Comparison of ENCODE assay signal across 1 cellular context in the genomic region with DNA sequence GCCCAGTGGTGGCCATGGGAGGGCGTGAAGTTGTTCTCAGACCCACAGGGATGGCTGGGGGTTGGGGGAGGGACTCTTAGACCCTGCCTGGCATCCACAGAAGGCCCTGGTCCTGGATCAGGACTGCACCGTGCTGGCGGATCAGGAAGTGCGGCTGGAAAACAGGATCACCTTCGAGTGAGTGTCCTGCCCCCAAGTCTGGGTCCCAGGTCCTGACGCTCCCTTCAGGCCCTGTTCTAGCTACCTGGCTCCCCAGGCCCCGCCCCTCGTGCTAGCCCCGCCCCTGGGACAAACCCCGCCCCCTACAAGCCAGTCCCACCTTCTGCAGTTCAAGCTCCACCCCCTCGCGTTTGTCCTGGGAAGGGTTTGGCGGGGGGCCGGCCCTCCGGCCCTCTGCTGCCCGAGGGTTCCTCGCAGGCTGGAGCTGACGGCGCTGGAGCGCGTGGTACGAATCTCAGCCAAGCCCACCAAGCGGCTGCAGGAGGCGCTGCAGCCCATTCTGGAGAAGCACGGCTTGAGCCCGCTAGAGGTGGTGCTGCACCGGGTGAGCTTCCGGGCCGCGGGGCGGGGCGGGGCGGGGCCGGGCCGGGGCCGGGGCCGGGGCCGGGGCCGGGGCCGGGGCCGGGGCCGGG.
A peak's percentile ranks its signal among the peaks of the same experiment; 100 is the strongest.
TF ChIP-seq lines count a peak whose summit lies in the region.

No MANE protein-coding gene starts in this region.

TF ChIP-seq in K562, 482 proteins besides CTCF, POLR2A, EP300 and RAD21 (continued from another document and continues in another):
- TF ChIP-seq, protein P1, sequence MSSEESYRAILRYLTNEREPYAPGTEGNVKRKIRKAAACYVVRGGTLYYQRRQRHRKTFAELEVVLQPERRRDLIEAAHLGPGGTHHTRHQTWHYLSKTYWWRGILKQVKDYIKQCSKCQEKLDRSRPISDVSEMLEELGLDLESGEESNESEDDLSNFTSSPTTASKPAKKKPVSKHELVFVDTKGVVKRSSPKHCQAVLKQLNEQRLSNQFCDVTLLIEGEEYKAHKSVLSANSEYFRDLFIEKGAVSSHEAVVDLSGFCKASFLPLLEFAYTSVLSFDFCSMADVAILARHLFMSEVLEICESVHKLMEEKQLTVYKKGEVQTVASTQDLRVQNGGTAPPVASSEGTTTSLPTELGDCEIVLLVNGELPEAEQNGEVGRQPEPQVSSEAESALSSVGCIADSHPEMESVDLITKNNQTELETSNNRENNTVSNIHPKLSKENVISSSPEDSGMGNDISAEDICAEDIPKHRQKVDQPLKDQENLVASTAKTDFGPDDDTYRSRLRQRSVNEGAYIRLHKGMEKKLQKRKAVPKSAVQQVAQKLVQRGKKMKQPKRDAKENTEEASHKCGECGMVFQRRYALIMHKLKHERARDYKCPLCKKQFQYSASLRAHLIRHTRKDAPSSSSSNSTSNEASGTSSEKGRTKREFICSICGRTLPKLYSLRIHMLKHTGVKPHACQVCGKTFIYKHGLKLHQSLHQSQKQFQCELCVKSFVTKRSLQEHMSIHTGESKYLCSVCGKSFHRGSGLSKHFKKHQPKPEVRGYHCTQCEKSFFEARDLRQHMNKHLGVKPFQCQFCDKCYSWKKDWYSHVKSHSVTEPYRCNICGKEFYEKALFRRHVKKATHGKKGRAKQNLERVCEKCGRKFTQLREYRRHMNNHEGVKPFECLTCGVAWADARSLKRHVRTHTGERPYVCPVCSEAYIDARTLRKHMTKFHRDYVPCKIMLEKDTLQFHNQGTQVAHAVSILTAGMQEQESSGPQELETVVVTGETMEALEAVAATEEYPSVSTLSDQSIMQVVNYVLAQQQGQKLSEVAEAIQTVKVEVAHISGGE (CRISPR knock-in tag; IDR thresholded peaks at IDR 0.05), result peak in 1 of 3 experiments; percentile 89; a peak in 2 of 6 replicates
- TF ChIP-seq, protein P2, sequence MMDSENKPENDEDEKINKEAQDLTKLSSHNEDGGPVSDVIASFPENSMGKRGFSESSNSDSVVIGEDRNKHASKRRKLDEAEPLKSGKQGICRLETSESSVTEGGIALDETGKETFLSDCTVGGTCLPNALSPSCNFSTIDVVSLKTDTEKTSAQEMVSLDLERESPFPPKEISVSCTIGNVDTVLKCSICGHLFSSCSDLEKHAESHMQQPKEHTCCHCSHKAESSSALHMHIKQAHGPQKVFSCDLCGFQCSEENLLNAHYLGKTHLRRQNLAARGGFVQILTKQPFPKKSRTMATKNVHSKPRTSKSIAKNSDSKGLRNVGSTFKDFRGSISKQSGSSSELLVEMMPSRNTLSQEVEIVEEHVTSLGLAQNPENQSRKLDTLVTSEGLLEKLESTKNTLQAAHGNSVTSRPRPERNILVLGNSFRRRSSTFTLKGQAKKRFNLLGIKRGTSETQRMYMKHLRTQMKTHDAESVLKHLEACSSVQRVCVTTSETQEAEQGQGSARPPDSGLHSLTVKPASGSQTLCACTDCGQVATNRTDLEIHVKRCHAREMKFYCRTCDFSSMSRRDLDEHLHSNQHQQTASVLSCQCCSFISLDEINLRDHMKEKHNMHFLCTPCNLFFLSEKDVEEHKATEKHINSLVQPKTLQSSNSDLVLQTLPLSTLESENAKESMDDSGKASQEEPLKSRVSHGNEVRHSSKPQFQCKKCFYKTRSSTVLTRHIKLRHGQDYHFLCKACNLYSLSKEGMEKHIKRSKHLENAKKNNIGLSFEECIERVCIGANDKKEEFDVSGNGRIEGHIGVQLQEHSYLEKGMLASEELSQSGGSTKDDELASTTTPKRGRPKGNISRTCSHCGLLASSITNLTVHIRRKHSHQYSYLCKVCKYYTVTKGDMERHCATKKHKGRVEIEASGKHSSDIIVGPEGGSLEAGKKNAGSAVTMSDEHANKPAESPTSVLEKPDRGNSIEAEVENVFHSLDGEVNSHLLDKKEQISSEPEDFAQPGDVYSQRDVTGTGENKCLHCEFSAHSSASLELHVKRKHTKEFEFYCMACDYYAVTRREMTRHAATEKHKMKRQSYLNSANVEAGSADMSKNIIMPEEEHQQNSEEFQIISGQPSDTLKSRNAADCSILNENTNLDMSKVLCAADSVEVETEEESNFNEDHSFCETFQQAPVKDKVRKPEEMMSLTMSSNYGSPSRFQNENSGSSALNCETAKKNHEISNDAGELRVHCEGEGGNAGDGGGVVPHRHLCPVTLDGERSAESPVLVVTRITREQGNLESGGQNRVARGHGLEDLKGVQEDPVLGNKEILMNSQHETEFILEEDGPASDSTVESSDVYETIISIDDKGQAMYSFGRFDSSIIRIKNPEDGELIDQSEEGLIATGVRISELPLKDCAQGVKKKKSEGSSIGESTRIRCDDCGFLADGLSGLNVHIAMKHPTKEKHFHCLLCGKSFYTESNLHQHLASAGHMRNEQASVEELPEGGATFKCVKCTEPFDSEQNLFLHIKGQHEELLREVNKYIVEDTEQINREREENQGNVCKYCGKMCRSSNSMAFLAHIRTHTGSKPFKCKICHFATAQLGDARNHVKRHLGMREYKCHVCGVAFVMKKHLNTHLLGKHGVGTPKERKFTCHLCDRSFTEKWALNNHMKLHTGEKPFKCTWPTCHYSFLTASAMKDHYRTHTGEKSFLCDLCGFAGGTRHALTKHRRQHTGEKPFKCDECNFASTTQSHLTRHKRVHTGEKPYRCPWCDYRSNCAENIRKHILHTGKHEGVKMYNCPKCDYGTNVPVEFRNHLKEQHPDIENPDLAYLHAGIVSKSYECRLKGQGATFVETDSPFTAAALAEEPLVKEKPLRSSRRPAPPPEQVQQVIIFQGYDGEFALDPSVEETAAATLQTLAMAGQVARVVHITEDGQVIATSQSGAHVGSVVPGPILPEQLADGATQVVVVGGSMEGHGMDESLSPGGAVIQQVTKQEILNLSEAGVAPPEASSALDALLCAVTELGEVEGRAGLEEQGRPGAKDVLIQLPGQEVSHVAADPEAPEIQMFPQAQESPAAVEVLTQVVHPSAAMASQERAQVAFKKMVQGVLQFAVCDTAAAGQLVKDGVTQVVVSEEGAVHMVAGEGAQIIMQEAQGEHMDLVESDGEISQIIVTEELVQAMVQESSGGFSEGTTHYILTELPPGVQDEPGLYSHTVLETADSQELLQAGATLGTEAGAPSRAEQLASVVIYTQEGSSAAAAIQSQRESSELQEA (IDR thresholded peaks at IDR 0.05; ENCODE audit: low read depth), result no peak
- TF ChIP-seq ELF1 (tag; IDR thresholded peaks at IDR 0.05) (0 out of 2 replicates have a peak, but pooled peaks have one; percentile 22), BRD4 (IDR thresholded peaks at IDR 0.05) (no peak), HDAC3 (IDR thresholded peaks at IDR 0.05; ENCODE audit: borderline replicate concordance, partially characterized antibody) (no peak), ZNF551 (CRISPR knock-in tag; IDR thresholded peaks at IDR 0.05) (no peak), GABPB1 (CRISPR knock-in tag; IDR thresholded peaks at IDR 0.05) (peak; percentile 66), ASH1L (IDR thresholded peaks at IDR 0.05; ENCODE audit: borderline replicate concordance, low read depth, partially characterized antibody) (no peak), ZBTB7A (IDR thresholded peaks at IDR 0.05; ENCODE audit: borderline replicate concordance, control insufficient read depth, low read depth, low read length) (peak; percentile 87), VEZF1 (CRISPR knock-in tag; IDR thresholded peaks at IDR 0.05) (peak; percentile 84), RBBP5 (IDR thresholded peaks at IDR 0.05; ENCODE audit: borderline replicate concordance, insufficient read depth, low read length, poor library complexity, severe bottlenecking) (no peak), SAFB2 (IDR thresholded peaks at IDR 0.05; ENCODE audit: borderline replicate concordance, low read depth, low read length, severe bottlenecking) (no peak), MAZ (CRISPR knock-in tag; conservative IDR thresholded peaks at IDR 0.05 in 1 of 2, IDR thresholded peaks at IDR 0.05 in 1 of 2) (peak in 1 of 2 experiments; percentile 93; a peak in 3 of 4 replicates), HCFC1 (IDR thresholded peaks at IDR 0.05; ENCODE audit: low read depth, low read length) (peak; percentile 48), BHLHE40 (IDR thresholded peaks at IDR 0.05; ENCODE audit: low read length) (peak; percentile 46; the same call in 1 of the 2 replicates), ZNF584 (CRISPR knock-in tag; IDR thresholded peaks at IDR 0.05; ENCODE audit: low read depth) (no peak), MBD2 (IDR thresholded peaks at IDR 0.05; ENCODE audit: borderline replicate concordance, low read depth) (no peak), ZNF76 (CRISPR knock-in tag; IDR thresholded peaks at IDR 0.05; ENCODE audit: borderline replicate concordance) (no peak), KDM1A (IDR thresholded peaks at IDR 0.05) (no peak), TCF7 (IDR thresholded peaks at IDR 0.05; ENCODE audit: borderline replicate concordance) (no peak), HDGF (IDR thresholded peaks at IDR 0.05) (no peak), U2AF1 (optimal IDR thresholded peaks at IDR 0.05; ENCODE audit: low read depth, low read length) (no peak), ZNF518B (CRISPR knock-in tag; IDR thresholded peaks at IDR 0.05) (no peak), SIRT6 (IDR thresholded peaks at IDR 0.05; ENCODE audit: low read depth, low read length) (no peak), CBX2 (IDR thresholded peaks at IDR 0.05; ENCODE audit: insufficient read depth, low read length, poor library complexity, severe bottlenecking) (no peak), POLR3G (IDR thresholded peaks at IDR 0.05; ENCODE audit: extremely low read depth, insufficient read length, insufficient replicate concordance) (no peak), PRPF4 (IDR thresholded peaks at IDR 0.05; ENCODE audit: insufficient read depth, low read depth, low read length, poor library complexity, severe bottlenecking) (no peak), KLF6 (CRISPR knock-in tag; IDR thresholded peaks at IDR 0.05; ENCODE audit: borderline replicate concordance) (no peak), SIN3A (IDR thresholded peaks at IDR 0.05; ENCODE audit: borderline replicate concordance in 2 of 2, control insufficient read depth in 1 of 2, low read depth in 2 of 2, low read length in 2 of 2) (peak; percentile 62 to 71; a peak in 2 of 4 replicates), RNF2 (IDR thresholded peaks at IDR 0.05) (peak; percentile 54; the same call in 1 of the 2 replicates), ZNF146 (CRISPR knock-in tag; IDR thresholded peaks at IDR 0.05; ENCODE audit: unreplicated experiment) (no peak), NCOR1 (IDR thresholded peaks at IDR 0.05) (no peak), RNF219 (CRISPR knock-in tag; IDR thresholded peaks at IDR 0.05) (no peak), TAF1 (IDR thresholded peaks at IDR 0.05; ENCODE audit: control insufficient read depth, extremely low read depth, insufficient read depth, low read length, severe bottlenecking) (peak; percentile 44), MAFK (IDR thresholded peaks at IDR 0.05; ENCODE audit: low read length) (no peak), ELF2 (CRISPR knock-in tag; IDR thresholded peaks at IDR 0.05) (no peak)
- TF ChIP-seq, protein P3, sequence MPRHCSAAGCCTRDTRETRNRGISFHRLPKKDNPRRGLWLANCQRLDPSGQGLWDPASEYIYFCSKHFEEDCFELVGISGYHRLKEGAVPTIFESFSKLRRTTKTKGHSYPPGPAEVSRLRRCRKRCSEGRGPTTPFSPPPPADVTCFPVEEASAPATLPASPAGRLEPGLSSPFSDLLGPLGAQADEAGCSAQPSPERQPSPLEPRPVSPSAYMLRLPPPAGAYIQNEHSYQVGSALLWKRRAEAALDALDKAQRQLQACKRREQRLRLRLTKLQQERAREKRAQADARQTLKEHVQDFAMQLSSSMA (CRISPR knock-in tag; IDR thresholded peaks at IDR 0.05), result no peak
- TF ChIP-seq, protein P4, sequence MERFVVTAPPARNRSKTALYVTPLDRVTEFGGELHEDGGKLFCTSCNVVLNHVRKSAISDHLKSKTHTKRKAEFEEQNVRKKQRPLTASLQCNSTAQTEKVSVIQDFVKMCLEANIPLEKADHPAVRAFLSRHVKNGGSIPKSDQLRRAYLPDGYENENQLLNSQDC (CRISPR knock-in tag; IDR thresholded peaks at IDR 0.05), result no peak
